Comparison of ENCODE assay signal across 8 cellular contexts in genomic region chr11:34053161-34053686, GRCh38. TPM values are rescaled to one million over a fixed set of nuclear protein-coding genes. Genes with fewer than 3 reads are reported as not detected.
DNase-seq lines count a peak whose midpoint lies in the region; ATAC-seq and TF ChIP-seq lines count a peak whose summit lies in the region.

No MANE protein-coding gene starts in this region.

- H3K36me3 ChIP-seq in OCI-LY3 (replicated peaks; ENCODE audit: low read depth, low read length) (peaks cover 41% of the 10 kb centered on the region), esophagus muscularis mucosa (peaks cover 0 to 8% (median 5%) of the 10 kb centered on the region in 4 donors)

- H3K4me1 ChIP-seq in OCI-LY3 (ENCODE audit: low read length) = peaks cover 42% of the 10 kb centered on the region
- peaks cover 47 to 58% (median 57%) of the 10 kb centered on the region in 4 donors for H3K4me1 ChIP-seq in esophagus muscularis mucosa

- H3K79me2 ChIP-seq in OCI-LY3 (ENCODE audit: low read length) = peaks cover 61% of the 10 kb centered on the region

- H3K4me3 ChIP-seq in AG09309 (ENCODE audit: control insufficient read depth, low read depth, low read length) = peak overlapping the region; percentile 96
- H3K4me3 ChIP-seq in HL-60 (replicated peaks; ENCODE audit: insufficient read depth, low read length) = peak overlapping the region; percentile 84
- peak overlapping the region; percentile 96 for H3K4me3 ChIP-seq in OCI-LY3 (ENCODE audit: low read length)
- H3K4me3 ChIP-seq in esophagus muscularis mucosa = peak overlapping the region; percentile 69 to 98 (median 82)

- ATAC-seq in GM19023 (IDR thresholded peaks at IDR 0.05; ENCODE audit: unreplicated experiment) = peak; percentile 39
- peak; percentile 58 to 60 for ATAC-seq in activated T-cell treated with anti-CD3 and anti-CD28 coated beads, Interleukin-2, amount 50 U/mL, for 4 hours
- ATAC-seq in naive B cell (ENCODE audit: low read depth in 2 of 2) = peak; percentile 52 to 57
- peak; percentile 72 for ATAC-seq in stimulated activated effector memory CD8-positive, alpha-beta T cell treated with anti-CD3 and anti-CD28 coated beads, Interleukin-12 subunit alpha, Interleukin-12 subunit beta, amount 100 ng/mL, for 72 hours

- no peak overlapping the region for H2AFZ ChIP-seq in OCI-LY3 (ENCODE audit: low read depth, low read length)

- peak overlapping the region; percentile 100 for H3K4me3 Mint-ChIP-seq in activated T-cell treated with anti-CD3 and anti-CD28 coated beads, Interleukin-2, amount 50 U/mL, for 4 hours
- H3K4me3 Mint-ChIP-seq in naive B cell = peak overlapping the region; percentile 95 to 100 (median 99)
- peak overlapping the region; percentile 97 for H3K4me3 Mint-ChIP-seq in stimulated activated effector memory CD8-positive, alpha-beta T cell treated with anti-CD3 and anti-CD28 coated beads, Interleukin-12 subunit alpha, Interleukin-12 subunit beta, amount 100 ng/mL, for 72 hours

- TF ChIP-seq CTCF in AG09309 (IDR thresholded peaks at IDR 0.05; ENCODE audit: control insufficient read depth, insufficient read depth, low read depth, low read length, missing control alignments) (no peak), HL-60 (IDR thresholded peaks at IDR 0.05; ENCODE audit: insufficient read depth, low read length) (no peak), OCI-LY3 (IDR thresholded peaks at IDR 0.05; ENCODE audit: low read depth, low read length) (no peak), esophagus muscularis mucosa (IDR thresholded peaks at IDR 0.05) (no peak)

- H3K36me3 Mint-ChIP-seq in activated T-cell treated with anti-CD3 and anti-CD28 coated beads, Interleukin-2, amount 50 U/mL, for 4 hours (ENCODE audit: insufficient read depth) = peaks cover 8% of the 10 kb centered on the region
- H3K36me3 Mint-ChIP-seq in naive B cell = no peaks in the 10 kb centered on the region
- H3K36me3 Mint-ChIP-seq in stimulated activated effector memory CD8-positive, alpha-beta T cell treated with anti-CD3 and anti-CD28 coated beads, Interleukin-12 subunit alpha, Interleukin-12 subunit beta, amount 100 ng/mL, for 72 hours = peaks cover 53% of the 10 kb centered on the region

- peaks cover 29% of the 10 kb centered on the region for H3K4me1 Mint-ChIP-seq in activated T-cell treated with anti-CD3 and anti-CD28 coated beads, Interleukin-2, amount 50 U/mL, for 4 hours (ENCODE audit: low read depth)
- H3K4me1 Mint-ChIP-seq in naive B cell = peaks cover 28 to 41% (median 28%) of the 10 kb centered on the region in 3 donors
- peaks cover 19% of the 10 kb centered on the region for H3K4me1 Mint-ChIP-seq in stimulated activated effector memory CD8-positive, alpha-beta T cell treated with anti-CD3 and anti-CD28 coated beads, Interleukin-12 subunit alpha, Interleukin-12 subunit beta, amount 100 ng/mL, for 72 hours

- DNase-seq in AG09309 (ENCODE audit: low read depth) (no peak), HL-60 (ENCODE audit: low read depth in 1 of 2, low spot score in 1 of 2) (peak in 1 of 2 experiments; percentile 83), esophagus muscularis mucosa (ENCODE audit: extremely low spot score) (no peak), naive B cell (peak; percentile 69)
- DNase-seq in activated T-cell treated with anti-CD3 and anti-CD28 coated beads, Interleukin-2, amount 50 U/mL, for 4 hours = peak; percentile 76
- DNase-seq in stimulated activated effector memory CD8-positive, alpha-beta T cell treated with anti-CD3 and anti-CD28 coated beads, Interleukin-12 subunit alpha, Interleukin-12 subunit beta, amount 100 ng/mL, for 72 hours (ENCODE audit: low spot score in 2 of 2) = peak; percentile 56 to 85

- no peaks in the 10 kb centered on the region for H3K27me3 Mint-ChIP-seq in activated T-cell treated with anti-CD3 and anti-CD28 coated beads, Interleukin-2, amount 50 U/mL, for 4 hours (ENCODE audit: low read depth)
- H3K27me3 Mint-ChIP-seq in naive B cell = no peaks in the 10 kb centered on the region

- no peak for TF ChIP-seq EP300 in esophagus muscularis mucosa (IDR thresholded peaks at IDR 0.05)

- H3K9me3 Mint-ChIP-seq in activated T-cell treated with anti-CD3 and anti-CD28 coated beads, Interleukin-2, amount 50 U/mL, for 4 hours = no peaks in the 10 kb centered on the region
- no peaks in the 10 kb centered on the region for H3K9me3 Mint-ChIP-seq in naive B cell
- no peaks in the 10 kb centered on the region for H3K9me3 Mint-ChIP-seq in stimulated activated effector memory CD8-positive, alpha-beta T cell treated with anti-CD3 and anti-CD28 coated beads, Interleukin-12 subunit alpha, Interleukin-12 subunit beta, amount 100 ng/mL, for 72 hours

- H3K27me3 ChIP-seq in HL-60 (ENCODE audit: insufficient read depth, poor library complexity, severe bottlenecking) = no peaks in the 10 kb centered on the region
- H3K27me3 ChIP-seq in OCI-LY3 (ENCODE audit: low read depth, low read length) = no peaks in the 10 kb centered on the region
- H3K27me3 ChIP-seq in esophagus muscularis mucosa = no peaks in the 10 kb centered on the region

- H3K27ac ChIP-seq in HL-60 (replicated peaks) = peak overlapping the region; percentile 100
- peak overlapping the region; percentile 97 for H3K27ac ChIP-seq in OCI-LY3 (ENCODE audit: low read length)
- H3K27ac ChIP-seq in esophagus muscularis mucosa (replicated peaks in 1 of 4) = peak overlapping the region; percentile 94 to 99 (median 97)

- peaks cover 36% of the 10 kb centered on the region for H4K20me1 ChIP-seq in OCI-LY3 (ENCODE audit: insufficient read depth, low read length)

- WGBS in esophagus muscularis mucosa = under 1% methylated on average over 24 of the region's 24 CpGs

- no peak for TF ChIP-seq POLR2A in esophagus muscularis mucosa (IDR thresholded peaks at IDR 0.05; ENCODE audit: low read depth)

- peak overlapping the region; percentile 96 to 99 (median 98) for H3K27ac Mint-ChIP-seq in naive B cell
- H3K27ac Mint-ChIP-seq in stimulated activated effector memory CD8-positive, alpha-beta T cell treated with anti-CD3 and anti-CD28 coated beads, Interleukin-12 subunit alpha, Interleukin-12 subunit beta, amount 100 ng/mL, for 72 hours = peak overlapping the region; percentile 99

- intact Hi-C loops in esophagus muscularis mucosa (cut with DNase I) = loop anchor here (2.0 to 5.0 kb wide), 3 partner anchors 52 to 304 kb away; partner anchors contain the start of genes ABTB2 and NAT10

- H3K9ac ChIP-seq in OCI-LY3 (ENCODE audit: low read length) = peak overlapping the region; percentile 100

- H3K4me2 ChIP-seq in OCI-LY3 (ENCODE audit: low read length) = peak overlapping the region; percentile 87

- H3K9me3 ChIP-seq in OCI-LY3 (ENCODE audit: insufficient read depth, low read length) (no peaks in the 10 kb centered on the region), esophagus muscularis mucosa (no peaks in the 10 kb centered on the region)

RNA-seq across cellular contexts. Expression of gene CAPRIN1, which starts 1.7 kb away (rescaled TPM):
- 100 to 1,000 TPM; 315 to 356 (median 341) TPM for total RNA-seq in activated T-cell treated with anti-CD3 and anti-CD28 coated beads, Interleukin-2, amount 50 U/mL, for 4 hours
- 100 to 1,000 TPM in 3 of 4 donors, 10 to 100 TPM in 1; 99.9 to 152 (median 103) TPM for total RNA-seq in esophagus muscularis mucosa
- 10 to 100 TPM; 36.3 to 70.9 (median 50.7) TPM for polyA plus RNA-seq in naive B cell (ENCODE audit: low read depth in 6 of 6)

RNA-seq across cellular contexts. Expression of gene NAT10, which starts 52.2 kb away (rescaled TPM):
- 100 to 1,000 TPM; 203 to 213 (median 213) TPM for total RNA-seq in activated T-cell treated with anti-CD3 and anti-CD28 coated beads, Interleukin-2, amount 50 U/mL, for 4 hours
- 10 to 100 TPM; 19.9 to 27.2 (median 20.6) TPM for total RNA-seq in esophagus muscularis mucosa
- 10 to 100 TPM; 12.1 to 43.8 (median 33.8) TPM for polyA plus RNA-seq in naive B cell (ENCODE audit: low read depth in 6 of 6)

Comparison
In these comparisons a context has a peak if more than half of its experiments do, and no peak if none do; other contexts are left out.
1. DNase-seq: peak in activated T-cell treated with anti-CD3 and anti-CD28 coated beads, Interleukin-2, amount 50 U/mL, for 4 hours (single experiment), naive B cell (single experiment) and stimulated activated effector memory CD8-positive, alpha-beta T cell treated with anti-CD3 and anti-CD28 coated beads, Interleukin-12 subunit alpha, Interleukin-12 subunit beta, amount 100 ng/mL, for 72 hours (2 of 2); none in AG09309 (single experiment) and esophagus muscularis mucosa (single experiment).
2. RNA of gene NAT10, which starts 52.2 kb away (total RNA-seq): 203 to 213 TPM in activated T-cell treated with anti-CD3 and anti-CD28 coated beads, Interleukin-2, amount 50 U/mL, for 4 hours; 19.9 to 27.2 TPM in esophagus muscularis mucosa; every median in the first group is over 4 times any median in the second.
3. Peak in every context shown above with its lines, with median percentiles within 50 percentile points of each other: H3K4me3 ChIP-seq, ATAC-seq, H3K27ac ChIP-seq and H3K4me3 Mint-ChIP-seq.